ENCODE assay signal across 8 cellular contexts in genomic region chr10:71850021-71850744, GRCh38. TPM values are rescaled to one million over a fixed set of nuclear protein-coding genes. Genes with fewer than 3 reads are reported as not detected.
DNase-seq lines count a peak whose midpoint lies in the region; ATAC-seq and TF ChIP-seq lines count a peak whose summit lies in the region.

No MANE protein-coding gene starts in this region.

- H3K9me2 ChIP-seq in OCI-LY7 (ENCODE audit: insufficient read depth, low read length): no peaks in the 10 kb centered on the region

- H3K36me3 Mint-ChIP-seq in Caco-2 (ENCODE audit: insufficient read depth, unreplicated experiment): peaks cover 31% of the 10 kb centered on the region
- H3K36me3 Mint-ChIP-seq in endothelial cell (ENCODE audit: low read depth, unreplicated experiment): peaks cover 4% of the 10 kb centered on the region

- no peak overlapping the region for H2AFZ ChIP-seq in OCI-LY7 (ENCODE audit: low read length)

- H3K4me3 ChIP-seq in Caco-2 (ENCODE audit: low read depth, low read length) (peak overlapping the region; percentile 75), OCI-LY7 (ENCODE audit: low read depth, low read length, poor library complexity, severe bottlenecking) (peak overlapping the region; percentile 82), neutrophil (ENCODE audit: low read depth in 1 of 2, low read length in 1 of 2) (peak overlapping the region; percentile 73 to 99)

- peaks cover 33% of the 10 kb centered on the region for H3K4me1 Mint-ChIP-seq in Caco-2 (ENCODE audit: low read depth, unreplicated experiment)
- H3K4me1 Mint-ChIP-seq in endothelial cell (ENCODE audit: unreplicated experiment): peaks cover 21% of the 10 kb centered on the region

- ATAC-seq in HG02885 (IDR thresholded peaks at IDR 0.05; ENCODE audit: poor library complexity, unreplicated experiment) (no peak), GM19463 (IDR thresholded peaks at IDR 0.05; ENCODE audit: unreplicated experiment) (no peak), HG03520 (IDR thresholded peaks at IDR 0.05; ENCODE audit: unreplicated experiment) (no peak)

- no peaks in the 10 kb centered on the region for H3K27me3 Mint-ChIP-seq in Caco-2 (ENCODE audit: insufficient read depth, unreplicated experiment)
- peaks cover 10% of the 10 kb centered on the region for H3K27me3 Mint-ChIP-seq in endothelial cell (ENCODE audit: unreplicated experiment)

- H3K27me3 ChIP-seq in Caco-2 (replicated peaks; ENCODE audit: control insufficient read depth, insufficient read depth, low read length): no peaks in the 10 kb centered on the region
- H3K27me3 ChIP-seq in neutrophil: no peaks in the 10 kb centered on the region

- H3K27ac Mint-ChIP-seq in Caco-2 (ENCODE audit: unreplicated experiment) (peak overlapping the region; percentile 90), endothelial cell (ENCODE audit: unreplicated experiment) (peak overlapping the region; percentile 96)

- TF ChIP-seq CTCF in Caco-2 (IDR thresholded peaks at IDR 0.05; ENCODE audit: insufficient read depth in 1 of 2, low read depth in 1 of 2, low read length in 1 of 2, severe bottlenecking in 1 of 2, unreplicated experiment in 1 of 2): no peak
- TF ChIP-seq CTCF in OCI-LY7 (conservative IDR thresholded peaks at IDR 0.05; ENCODE audit: low read length): no peak
- TF ChIP-seq CTCF in endothelial cell (IDR thresholded peaks at IDR 0.05; ENCODE audit: unreplicated experiment): no peak
- TF ChIP-seq CTCF in neutrophil (IDR thresholded peaks at IDR 0.05): no peak

- H3K27ac ChIP-seq in OCI-LY7 (ENCODE audit: low read depth, low read length, poor library complexity, severe bottlenecking) (peak overlapping the region; percentile 30), neutrophil (peak overlapping the region; percentile 81)

- H3K4me2 ChIP-seq in OCI-LY7 (ENCODE audit: low read length): peak overlapping the region; percentile 78

- CTCF ChIA-PET in Caco-2 (lab: Charles Lee): interaction anchor here (0.6 to 2.4 kb wide), 7 partner anchors 13 to 196 kb away, joined by 3 to 29 read pairs (median 3); no protein-coding TSS in a partner anchor
- CTCF ChIA-PET in OCI-LY7 (lab: Charles Lee; ENCODE audit: unreplicated experiment): interaction anchor here (2.0 kb wide), 1 partner anchor 10 kb away, joined by 10 read pairs; no protein-coding TSS in a partner anchor

- BruUV-seq in Caco-2 (replicated peaks; lab: Mats Ljungman, UMichigan): TSS peak; percentile 49
- TSS peak; percentile 74 for BruUV-seq in OCI-LY7 (replicated peaks; lab: Mats Ljungman, UMichigan)

- H3K4me3 Mint-ChIP-seq in Caco-2 (ENCODE audit: unreplicated experiment) (peak overlapping the region; percentile 92), endothelial cell (ENCODE audit: unreplicated experiment) (peak overlapping the region; percentile 97)

- DNase-seq in Caco-2: no peak
- no peak for DNase-seq in OCI-LY7 (ENCODE audit: low spot score)
- no peak for DNase-seq in endothelial cell (ENCODE audit: low spot score)
- DNase-seq in NCI-H1105 (lab: John Stamatoyannopoulos, UW): no peak

- POLR2A ChIA-PET in Caco-2 (lab: Charles Lee): interaction anchor here (0.8 to 2.6 kb wide), 6 partner anchors 10 to 447 kb away, joined by 3 to 29 read pairs (median 6); no protein-coding TSS in a partner anchor
- POLR2A ChIA-PET in OCI-LY7 (lab: Charles Lee): interaction anchor here (0.7 to 5.6 kb wide), 5 partner anchors 10 to 28 kb away, joined by 3 to 42 read pairs (median 5); no protein-coding TSS in a partner anchor

- peaks cover 58% of the 10 kb centered on the region for H3K79me2 ChIP-seq in OCI-LY7 (ENCODE audit: insufficient read depth, low read depth, low read length)

- intact Hi-C loops in Caco-2 (cut with micrococcal nuclease; ENCODE audit: unreplicated experiment) (loop anchor here (1.0 kb wide), 1 partner anchor 10 kb away; no protein-coding TSS in a partner anchor), OCI-LY7 (cut with micrococcal nuclease; ENCODE audit: unreplicated experiment) (loop anchor here (10.0 kb wide), 1 partner anchor 465 kb away; no protein-coding TSS in a partner anchor)

- no peaks in the 10 kb centered on the region for H3K9me3 Mint-ChIP-seq in Caco-2 (ENCODE audit: unreplicated experiment)
- no peaks in the 10 kb centered on the region for H3K9me3 Mint-ChIP-seq in endothelial cell (ENCODE audit: unreplicated experiment)

- no peaks in the 10 kb centered on the region for H3K9me3 ChIP-seq in Caco-2
- H3K9me3 ChIP-seq in OCI-LY7 (ENCODE audit: low read length): no peaks in the 10 kb centered on the region
- H3K9me3 ChIP-seq in neutrophil: no peaks in the 10 kb centered on the region

- H3K36me3 ChIP-seq in Caco-2 (ENCODE audit: control insufficient read depth, insufficient read depth, low read length): peaks cover 3% of the 10 kb centered on the region; the same call in 1 of the 2 replicates
- H3K36me3 ChIP-seq in OCI-LY7 (ENCODE audit: insufficient read depth, low read length): peaks cover 7% of the 10 kb centered on the region
- H3K36me3 ChIP-seq in neutrophil: no peaks in the 10 kb centered on the region

- H3K4me1 ChIP-seq in Caco-2 (peaks cover 26% of the 10 kb centered on the region), OCI-LY7 (ENCODE audit: insufficient read depth, low read length, poor library complexity, severe bottlenecking) (peaks cover 55% of the 10 kb centered on the region), neutrophil (ENCODE audit: control insufficient read depth in 1 of 2, insufficient read depth in 1 of 2, low read depth in 1 of 2, low read length in 1 of 2) (peaks cover 66 to 71% of the 10 kb centered on the region in 2 experiments)

- H4K20me1 ChIP-seq in OCI-LY7 (ENCODE audit: insufficient read depth, low read length): peaks cover 9% of the 10 kb centered on the region; the same call in 1 of the 2 replicates

RNA-seq across cellular contexts. Expression of gene PSAP, which starts 0.9 kb away (rescaled TPM):
- total RNA-seq in Caco-2 (2022) (1,227 and 1,316 TPM in 2 replicates), OCI-LY7 (2022) (186 and 200 TPM in 2 replicates), endothelial cell (ENCODE audit: unreplicated experiment) (676 TPM)
- total RNA-seq in OCI-LY7 (2014; rRNA removed; shearing (Covaris generic)): 156 and 163 TPM in 2 replicates
